10 cellular contexts compared by ENCODE assay signal in genomic region chr5:96226941-96227552, GRCh38.
DNase-seq lines count a peak whose midpoint lies in the region; ATAC-seq and TF ChIP-seq lines count a peak whose summit lies in the region.
"Had no signal": no experiment of that assay in that cellular context is flagged by ENCODE, and none has a peak within 500 bp of the region (broad histone marks: within the 10 kb centered on the region; RNA-seq: fewer than 3 reads in every experiment).

No MANE protein-coding gene starts in this region.

- no peak overlapping the region for H3K4me3 Mint-ChIP-seq in naive thymus-derived CD8-positive, alpha-beta T cell
- H3K4me3 Mint-ChIP-seq: activated T-helper 1 cell treated with anti-CD3 and anti-CD28 coated beads, Interleukin-12 subunit alpha, Interleukin-12 subunit beta, Interleukin-2, Interleukin-4 antibody, amounts not matched to agents 30 ng/mL and 10 ng/mL and 1 ng/mL, durations not matched to agents 14 hours and 24 hours and 36 hours had no signal

- H3K4me3 ChIP-seq in BJ (ENCODE audit: low read depth, low read length), result no peak overlapping the region
- peak overlapping the region; percentile 29 for H3K4me3 ChIP-seq in SJCRH30
- H3K4me3 ChIP-seq in fibroblast of the aortic adventitia (ENCODE audit: low read depth, low read length), result no peak overlapping the region
- H3K4me3 ChIP-seq in osteoblast (ENCODE audit: insufficient read depth, low read length), result peak overlapping the region; percentile 24

- CTCF ChIA-PET in BJ (lab: Yijun Ruan, JAX), result interaction anchor here (0.7 to 1.5 kb wide), 3 partner anchors 16 to 108 kb away, joined by 3 to 4 read pairs (median 3); no protein-coding TSS in a partner anchor

- peaks cover 0 to 9% (median 0%) of the 10 kb centered on the region in 9 donors for H3K9me3 Mint-ChIP-seq in naive thymus-derived CD8-positive, alpha-beta T cell

- no peak overlapping the region for H3K27ac Mint-ChIP-seq in naive thymus-derived CD8-positive, alpha-beta T cell
- H3K27ac Mint-ChIP-seq: activated T-helper 1 cell treated with anti-CD3 and anti-CD28 coated beads, Interleukin-12 subunit alpha, Interleukin-12 subunit beta, Interleukin-2, Interleukin-4 antibody, amounts not matched to agents 30 ng/mL and 10 ng/mL and 1 ng/mL, durations not matched to agents 14 hours and 24 hours and 36 hours had no signal

- peaks cover 9 to 43% (median 14%) of the 10 kb centered on the region in 5 donors for H3K27me3 Mint-ChIP-seq in naive thymus-derived CD8-positive, alpha-beta T cell

- peak overlapping the region; percentile 68 for H3K27ac ChIP-seq in SJCRH30
- peak overlapping the region; percentile 95 for H3K27ac ChIP-seq in osteoblast (ENCODE audit: low read depth, low read length)

- DNase-seq in BJ (ENCODE audit: low read depth) (peak; percentile 97), SJCRH30 (peak; percentile 45 to 52), fibroblast of the aortic adventitia (ENCODE audit: low read depth) (peak; percentile 96), osteoblast (ENCODE audit: insufficient read length, low spot score, missing footprints) (peak; percentile 30), T-helper 9 cell (no peak), 8988T (no peak)
- no peak for DNase-seq in naive thymus-derived CD8-positive, alpha-beta T cell
- DNase-seq: T-helper 1 cell had no signal

- peak overlapping the region; percentile 65 for H3K4me2 ChIP-seq in osteoblast (ENCODE audit: insufficient read depth, low read length)

- H3K27me3 ChIP-seq in BJ (ENCODE audit: control insufficient read depth, insufficient read depth, low read length) (no peaks in the 10 kb centered on the region), SJCRH30 (no peaks in the 10 kb centered on the region), osteoblast (ENCODE audit: insufficient read depth, low read length) (no peaks in the 10 kb centered on the region)

- no peaks in the 10 kb centered on the region for H3K4me1 Mint-ChIP-seq in naive thymus-derived CD8-positive, alpha-beta T cell

- H3K4me1 ChIP-seq in SJCRH30 (peaks cover 10% of the 10 kb centered on the region; the same call in 1 of the 2 replicates), osteoblast (ENCODE audit: insufficient read depth, low read length) (peaks cover 26% of the 10 kb centered on the region)

- no peaks in the 10 kb centered on the region for H3K36me3 Mint-ChIP-seq in naive thymus-derived CD8-positive, alpha-beta T cell

- TF ChIP-seq CTCF in BJ (IDR thresholded peaks at IDR 0.05; ENCODE audit: insufficient read depth, low read depth, low read length), result no peak
- no peak for TF ChIP-seq CTCF in fibroblast of the aortic adventitia (IDR thresholded peaks at IDR 0.05; ENCODE audit: insufficient read depth, low read length)
- no peak for TF ChIP-seq CTCF in osteoblast (IDR thresholded peaks at IDR 0.05; ENCODE audit: extremely low read depth, low read depth, low read length)

- no peak for ATAC-seq in HG03521 (IDR thresholded peaks at IDR 0.05; ENCODE audit: unreplicated experiment)
- ATAC-seq in naive thymus-derived CD8-positive, alpha-beta T cell, result no peak

- no peaks in the 10 kb centered on the region for H3K36me3 ChIP-seq in BJ (ENCODE audit: control insufficient read depth, insufficient read depth, low read length)
- no peaks in the 10 kb centered on the region for H3K36me3 ChIP-seq in SJCRH30
- H3K36me3 ChIP-seq in osteoblast (ENCODE audit: insufficient read depth, low read length), result no peaks in the 10 kb centered on the region

- peak overlapping the region; percentile 11 for H2AFZ ChIP-seq in osteoblast (ENCODE audit: low read length)

- H3K9me3 ChIP-seq in SJCRH30 (replicated peaks) (no peaks in the 10 kb centered on the region), osteoblast (ENCODE audit: low read depth, low read length) (no peaks in the 10 kb centered on the region)

- POLR2A ChIA-PET in BJ (lab: Charles Lee), result interaction anchor here (0.6 to 1.8 kb wide), 6 partner anchors 8 to 269 kb away, joined by 3 to 5 read pairs (median 4); no protein-coding TSS in a partner anchor
- POLR2A ChIA-PET in naive thymus-derived CD8-positive, alpha-beta T cell (lab: Charles Lee), result no interaction called here

- H3K79me2 ChIP-seq in osteoblast (ENCODE audit: insufficient read depth, low read length), result no peaks in the 10 kb centered on the region

- H4K20me1 ChIP-seq in osteoblast (ENCODE audit: insufficient read depth, low read length), result no peaks in the 10 kb centered on the region

Comparison
In these comparisons a context has a peak if more than half of its experiments do, and no peak if none do; other contexts are left out.
1. DNase-seq: peak in BJ (single experiment), SJCRH30 (2 of 2), fibroblast of the aortic adventitia (single experiment) and osteoblast (single experiment); none in T-helper 9 cell (single experiment), 8988T (single experiment) and naive thymus-derived CD8-positive, alpha-beta T cell (0 of 10).
2. H3K4me3 ChIP-seq: peak in SJCRH30 (single experiment) and osteoblast (single experiment); none in BJ (single experiment) and fibroblast of the aortic adventitia (single experiment).